In genomic region chr1:26864610-26865480, GRCh38 we compare ENCODE assay signal across 8 cellular contexts. TPM values are rescaled to one million over a fixed set of nuclear protein-coding genes. Genes with fewer than 3 reads are reported as not detected.
DNase-seq lines count a peak whose midpoint lies in the region; ATAC-seq, FAIRE-seq and TF ChIP-seq lines count a peak whose summit lies in the region.

No MANE protein-coding gene starts in this region.

- DNase-seq in Ammon's horn (ENCODE audit: low spot score) = peak; percentile 98
- DNase-seq in NCI-H446 treated with DMSO at 0.1 percent for 48 hours (lab: John Stamatoyannopoulos, UW) = peak; percentile 97
- peak; percentile 96 for DNase-seq in activated CD4-positive, CD25-positive, alpha-beta regulatory T cell treated with anti-CD3 and anti-CD28 coated beads, Interleukin-2, amount 50 U/mL, for 72 hours
- DNase-seq in cerebellar nuclear complex (lab: John Stamatoyannopoulos, UW) = peak; percentile 90 to 96
- no peak for DNase-seq in keratinocyte (ENCODE audit: low read depth, low spot score)
- peak; percentile 92 to 96 (median 93) for DNase-seq in stimulated activated CD4-positive, alpha-beta T cell treated with anti-CD3 and anti-CD28 coated beads, Interleukin-12 subunit alpha, Interleukin-12 subunit beta, amount 100 ng/mL, for 48 hours (ENCODE audit: low read depth in 2 of 3, low spot score in 1 of 3)

- peak; percentile 74 for ATAC-seq in HG03378 (IDR thresholded peaks at IDR 0.05; ENCODE audit: unreplicated experiment)

- H3K4me3 ChIP-seq in keratinocyte (ENCODE audit: control insufficient read depth in 2 of 3, extremely low read depth in 1 of 3, insufficient read depth in 2 of 3, low read depth in 1 of 3, low read length in 3 of 3) = peak overlapping the region; percentile 56 to 98 (median 93)

- no peak for FAIRE-seq in keratinocyte (lab: Jason Lieb, UNC)

- H3K36me3 ChIP-seq in keratinocyte (ENCODE audit: control insufficient read depth in 2 of 2, extremely low read depth in 1 of 2, insufficient read depth in 2 of 2, low read length in 2 of 2) = peaks cover 1 to 5% of the 10 kb centered on the region in 2 experiments

- H3K9ac ChIP-seq in keratinocyte (ENCODE audit: control insufficient read depth, extremely low read depth, insufficient read depth, low read length) = peak overlapping the region; percentile 99

- peaks cover 4% of the 10 kb centered on the region for H4K20me1 ChIP-seq in keratinocyte (ENCODE audit: control insufficient read depth, extremely low read depth, insufficient read depth, low read length)

- H3K9me1 ChIP-seq in keratinocyte (ENCODE audit: control insufficient read depth, extremely low read depth, insufficient read depth, low read length) = no peaks in the 10 kb centered on the region

- peak overlapping the region; percentile 79 for H3K4me2 ChIP-seq in keratinocyte (ENCODE audit: control insufficient read depth, extremely low read depth, insufficient read depth, low read depth, low read length)

- peak overlapping the region; percentile 100 for H3K27ac ChIP-seq in keratinocyte (ENCODE audit: control insufficient read depth, insufficient read depth, low read length)

- H3K27me3 ChIP-seq in keratinocyte (ENCODE audit: control insufficient read depth, extremely low read depth, insufficient read depth, low read length) = no peaks in the 10 kb centered on the region

- peak; percentile 99 for TF ChIP-seq POLR2A in GM19099 (IDR thresholded peaks at IDR 0.05; ENCODE audit: extremely low read depth, insufficient read length, low read depth)

- H3K9me3 ChIP-seq in keratinocyte (ENCODE audit: control insufficient read depth, low read depth, low read length) = peaks cover 2% of the 10 kb centered on the region

- H2AFZ ChIP-seq in keratinocyte (ENCODE audit: control insufficient read depth, low read length) = no peak overlapping the region

- dilution Hi-C loops in keratinocyte (cut with MboI; ENCODE audit: extremely low pct_ligation_motif_present, low sequenced_read_pairs) = no loop called here

- peaks cover 40% of the 10 kb centered on the region for H3K4me1 ChIP-seq in keratinocyte (ENCODE audit: control insufficient read depth, extremely low read depth, insufficient read depth, low read length)

- peaks cover 17% of the 10 kb centered on the region for H3K79me2 ChIP-seq in keratinocyte (ENCODE audit: control insufficient read depth, insufficient read depth, low read length)

- peak in 1 of 3 experiments; percentile 3 for TF ChIP-seq CTCF in keratinocyte (optimal IDR thresholded peaks at IDR 0.05 in 1 of 3, IDR thresholded peaks at IDR 0.05 in 1 of 3, conservative IDR thresholded peaks at IDR 0.05 in 1 of 3; ENCODE audit: extremely low read depth in 1 of 3, insufficient read depth in 2 of 3, low read length in 3 of 3)

RNA-seq across cellular contexts. Expression of gene SFN, which starts 1.9 kb away (rescaled TPM):
- polyA plus RNA-seq in keratinocyte = 1,394 to 2,602 TPM (median 2,333 TPM) in 3 replicates
- polyA plus RNA-seq in keratinocyte (2011; ENCODE audit: low read depth) = 775 TPM
- polyA plus RNA-seq in keratinocyte (2011; cell fraction: cytosol; rRNA removed) = 1,484 and 3,345 TPM in 2 replicates
- 1,730 and 2,605 TPM in 2 replicates for polyA plus RNA-seq in keratinocyte (2011; cell fraction: nucleus; rRNA removed)
- 3,203 and 3,341 TPM in 2 replicates for polyA plus RNA-seq in keratinocyte (2012; ENCODE audit: low replicate concordance)
- 637 to 2,055 TPM (median 889 TPM) in 3 replicates for polyA minus RNA-seq in keratinocyte
- 1,532 TPM for polyA minus RNA-seq in keratinocyte (2011; cell fraction: cytosol; rRNA and poly(A)+ RNA removed)
- 888 and 889 TPM in 2 replicates for polyA minus RNA-seq in keratinocyte (2011; cell fraction: nucleus; rRNA and poly(A)+ RNA removed)

RNA-seq across cellular contexts. Expression of gene GPN2, which starts 25.2 kb away (rescaled TPM):
- polyA plus RNA-seq in keratinocyte = 31.9 to 43.7 TPM (median 37.2 TPM) in 3 replicates
- polyA plus RNA-seq in keratinocyte (2011; ENCODE audit: low read depth) = 8.2 TPM
- polyA plus RNA-seq in keratinocyte (2011; cell fraction: cytosol; rRNA removed) = 31.2 and 33.2 TPM in 2 replicates
- 29.8 and 42.6 TPM in 2 replicates for polyA plus RNA-seq in keratinocyte (2011; cell fraction: nucleus; rRNA removed)
- 15.2 and 33.1 TPM in 2 replicates for polyA plus RNA-seq in keratinocyte (2012; ENCODE audit: low replicate concordance)
- 32.8 to 56.8 TPM (median 45.6 TPM) in 3 replicates for polyA minus RNA-seq in keratinocyte
- 17.3 TPM for polyA minus RNA-seq in keratinocyte (2011; cell fraction: cytosol; rRNA and poly(A)+ RNA removed)
- polyA minus RNA-seq in keratinocyte (2011; cell fraction: nucleus; rRNA and poly(A)+ RNA removed) = 19.7 and 26.1 TPM in 2 replicates

RNA-seq across cellular contexts. Expression of gene GPATCH3, which starts 35.4 kb away (rescaled TPM):
- polyA plus RNA-seq in keratinocyte = 5.7 to 7.3 TPM (median 7.1 TPM) in 3 replicates
- 6.3 TPM for polyA plus RNA-seq in keratinocyte (2011; ENCODE audit: low read depth)
- 5.1 and 7.5 TPM in 2 replicates for polyA plus RNA-seq in keratinocyte (2011; cell fraction: cytosol; rRNA removed)
- 12.7 and 12.8 TPM in 2 replicates for polyA plus RNA-seq in keratinocyte (2011; cell fraction: nucleus; rRNA removed)
- polyA plus RNA-seq in keratinocyte (2012; ENCODE audit: low replicate concordance) = 6.6 and 9.6 TPM in 2 replicates
- polyA minus RNA-seq in keratinocyte = 4.5 to 7.8 TPM (median 5.2 TPM) in 3 replicates
- 5.9 TPM for polyA minus RNA-seq in keratinocyte (2011; cell fraction: cytosol; rRNA and poly(A)+ RNA removed)
- 5.4 and 7.7 TPM in 2 replicates for polyA minus RNA-seq in keratinocyte (2011; cell fraction: nucleus; rRNA and poly(A)+ RNA removed)

RNA-seq across cellular contexts. Expression of gene ZDHHC18, which starts 38.4 kb away (rescaled TPM):
- polyA plus RNA-seq in keratinocyte = 18.1 to 32.0 TPM (median 22.6 TPM) in 3 replicates
- 14.0 TPM for polyA plus RNA-seq in keratinocyte (2011; ENCODE audit: low read depth)
- 22.3 and 28.7 TPM in 2 replicates for polyA plus RNA-seq in keratinocyte (2011; cell fraction: cytosol; rRNA removed)
- polyA plus RNA-seq in keratinocyte (2011; cell fraction: nucleus; rRNA removed) = 27.8 and 32.9 TPM in 2 replicates
- polyA plus RNA-seq in keratinocyte (2012; ENCODE audit: low replicate concordance) = 16.3 and 18.4 TPM in 2 replicates
- 21.5 to 62.9 TPM (median 45.1 TPM) in 3 replicates for polyA minus RNA-seq in keratinocyte
- polyA minus RNA-seq in keratinocyte (2011; cell fraction: cytosol; rRNA and poly(A)+ RNA removed) = 14.4 TPM
- polyA minus RNA-seq in keratinocyte (2011; cell fraction: nucleus; rRNA and poly(A)+ RNA removed) = 11.0 and 11.9 TPM in 2 replicates

RNA-seq across cellular contexts. Expression of gene NR0B2, which starts 48.9 kb away (rescaled TPM):
- polyA plus RNA-seq in keratinocyte = not detected in 3 replicates
- polyA plus RNA-seq in keratinocyte (2011; ENCODE audit: low read depth) = not detected
- polyA plus RNA-seq in keratinocyte (2011; cell fraction: cytosol; rRNA removed) = not detected in 2 replicates
- polyA plus RNA-seq in keratinocyte (2011; cell fraction: nucleus; rRNA removed) = not detected in 2 replicates
- not detected in 2 replicates for polyA plus RNA-seq in keratinocyte (2012; ENCODE audit: low replicate concordance)
- polyA minus RNA-seq in keratinocyte = not detected in 3 replicates
- not detected for polyA minus RNA-seq in keratinocyte (2011; cell fraction: cytosol; rRNA and poly(A)+ RNA removed)
- polyA minus RNA-seq in keratinocyte (2011; cell fraction: nucleus; rRNA and poly(A)+ RNA removed) = not detected in 2 replicates
